Comparison of ENCODE assay signal across 8 cellular contexts in genomic region chr15:44296625-44297524, GRCh38. TPM values are rescaled to one million over a fixed set of nuclear protein-coding genes. Genes with fewer than 3 reads are reported as not detected.
A peak's percentile ranks its signal among the peaks of the same experiment; 100 is the strongest.
DNase-seq lines count a peak whose midpoint lies in the region; ATAC-seq and TF ChIP-seq lines count a peak whose summit lies in the region.

No MANE protein-coding gene starts in this region.

- no peak for TF ChIP-seq CTCF in kidney epithelial cell (IDR thresholded peaks at IDR 0.05; ENCODE audit: insufficient read depth, low read length, poor library complexity, severe bottlenecking)

- no peak overlapping the region for H3K4me3 ChIP-seq in kidney epithelial cell (ENCODE audit: low read depth, low read length)

- no peaks in the 10 kb centered on the region for H3K27me3 ChIP-seq in kidney epithelial cell (ENCODE audit: control insufficient read depth, insufficient read depth, low read length)

- ATAC-seq in HG03196 (IDR thresholded peaks at IDR 0.05; ENCODE audit: unreplicated experiment) = no peak
- ATAC-seq in GM19463 (IDR thresholded peaks at IDR 0.05; ENCODE audit: unreplicated experiment) = no peak

- peak; percentile 77 for DNase-seq in NCI-H2107 treated with DMSO at 0.1 percent for 48 hours (lab: John Stamatoyannopoulos, UW; ENCODE audit: unreplicated experiment)
- no peak for DNase-seq in NCI-H2107 (lab: John Stamatoyannopoulos, UW)
- peak; percentile 58 for DNase-seq in NCI-H1436 treated with DMSO at 0.1 percent for 48 hours (lab: John Stamatoyannopoulos, UW)
- peak; percentile 60 for DNase-seq in amniotic epithelial cell (ENCODE audit: low read depth)
- DNase-seq in kidney epithelial cell (ENCODE audit: low read depth) = peak; percentile 38
- DNase-seq in DMS79 (lab: John Stamatoyannopoulos, UW) = no peak

- H3K36me3 ChIP-seq in kidney epithelial cell (ENCODE audit: control insufficient read depth, insufficient read depth, low read length) = no peaks in the 10 kb centered on the region

RNA-seq across cellular contexts. Expression of gene GOLM2, which starts 8.4 kb away (rescaled TPM):
- total RNA-seq in kidney epithelial cell = 70.0 and 72.2 TPM in 2 replicates

Comparison
In these comparisons a context has a peak if more than half of its experiments do, and no peak if none do; other contexts are left out.
1. DNase-seq: peak in NCI-H2107 treated with DMSO at 0.1 percent for 48 hours (single experiment), NCI-H1436 treated with DMSO at 0.1 percent for 48 hours (single experiment), amniotic epithelial cell (single experiment) and kidney epithelial cell (single experiment); none in NCI-H2107 (single experiment) and DMS79 (single experiment).